ENCODE assay signal across 20 cellular contexts in genomic region chr9:114000671-114001409, GRCh38.
DNase-seq lines count a peak whose midpoint lies in the region; ATAC-seq, FAIRE-seq and TF ChIP-seq lines count a peak whose summit lies in the region.
"Had no signal": no experiment of that assay in that cellular context is flagged by ENCODE, and none has a peak within 500 bp of the region (broad histone marks: within the 10 kb centered on the region; RNA-seq: fewer than 3 reads in every experiment).

No MANE protein-coding gene starts in this region.

- peaks cover 9 to 22% of the 10 kb centered on the region in 2 donors for H3K36me3 ChIP-seq in kidney (ENCODE audit: control insufficient read depth in 1 of 2, insufficient read depth in 2 of 2, low read length in 2 of 2)
- H3K36me3 ChIP-seq in sigmoid colon, result peaks cover 0 to 6% (median 0%) of the 10 kb centered on the region in 4 donors

- no peaks in the 10 kb centered on the region for H3K36me3 Mint-ChIP-seq in activated CD4-positive, alpha-beta memory T cell treated with anti-CD3 and anti-CD28 coated beads, Interleukin-2, amount 10 ng/mL, durations not matched to agents 7 days and 5 days (ENCODE audit: low read depth)
- no peaks in the 10 kb centered on the region for H3K36me3 Mint-ChIP-seq in activated CD4-positive, alpha-beta memory T cell treated with anti-CD3 and anti-CD28 coated beads for 36 hours
- H3K36me3 Mint-ChIP-seq in activated CD8-positive, alpha-beta memory T cell treated with anti-CD3 and anti-CD28 coated beads, Interleukin-2, amount 10 ng/mL, durations not matched to agents 7 days and 5 days, result no peaks in the 10 kb centered on the region
- H3K36me3 Mint-ChIP-seq: CD8-positive, alpha-beta T cell had no signal

- ATAC-seq in activated CD8-positive, alpha-beta memory T cell treated with anti-CD3 and anti-CD28 coated beads, Interleukin-2, amount 10 ng/mL, durations not matched to agents 7 days and 5 days, result no peak
- ATAC-seq in GM18505 (IDR thresholded peaks at IDR 0.05; ENCODE audit: unreplicated experiment), result no peak
- ATAC-seq: CD8-positive, alpha-beta T cell; GM12878 had no signal

- CTCF ChIA-PET in activated CD4-positive, alpha-beta memory T cell treated with anti-CD3 and anti-CD28 coated beads, Interleukin-2, amount 10 ng/mL, durations not matched to agents 7 days and 5 days (lab: Charles Lee), result no interaction called here
- CTCF ChIA-PET in activated CD4-positive, alpha-beta memory T cell treated with anti-CD3 and anti-CD28 coated beads for 36 hours (lab: Charles Lee), result no interaction called here
- CTCF ChIA-PET in activated CD8-positive, alpha-beta memory T cell treated with anti-CD3 and anti-CD28 coated beads, Interleukin-2, amount 10 ng/mL, durations not matched to agents 7 days and 5 days (lab: Charles Lee), result no interaction called here

- no peaks in the 10 kb centered on the region for H3K27me3 Mint-ChIP-seq in activated CD4-positive, alpha-beta memory T cell treated with anti-CD3 and anti-CD28 coated beads, Interleukin-2, amount 10 ng/mL, durations not matched to agents 7 days and 5 days
- no peaks in the 10 kb centered on the region for H3K27me3 Mint-ChIP-seq in activated CD4-positive, alpha-beta memory T cell treated with anti-CD3 and anti-CD28 coated beads for 36 hours
- no peaks in the 10 kb centered on the region for H3K27me3 Mint-ChIP-seq in activated CD8-positive, alpha-beta memory T cell treated with anti-CD3 and anti-CD28 coated beads, Interleukin-2, amount 10 ng/mL, durations not matched to agents 7 days and 5 days

- H3K9me3 ChIP-seq in kidney (ENCODE audit: control insufficient read depth in 1 of 2, low read length in 2 of 2), result no peaks in the 10 kb centered on the region
- H3K9me3 ChIP-seq in sigmoid colon, result no peaks in the 10 kb centered on the region
- H3K9me3 ChIP-seq: SJSA1 had no signal

- H3K4me1 ChIP-seq in kidney (ENCODE audit: control insufficient read depth in 1 of 2, insufficient read depth in 1 of 2, low read depth in 1 of 2, low read length in 2 of 2) (peaks cover 8 to 27% of the 10 kb centered on the region in 2 donors), sigmoid colon (peaks cover 0 to 6% (median 2%) of the 10 kb centered on the region in 4 donors)
- H3K4me1 ChIP-seq: SJSA1 had no signal

- no peak for TF ChIP-seq EP300 in sigmoid colon (IDR thresholded peaks at IDR 0.05)

- in situ Hi-C loops in G401 (cut with HindIII; ENCODE audit: low sequenced_read_pairs), result no loop called here

- no peak for TF ChIP-seq CTCF in kidney (IDR thresholded peaks at IDR 0.05; ENCODE audit: borderline replicate concordance, extremely low read depth, insufficient read depth)
- TF ChIP-seq CTCF in sigmoid colon (IDR thresholded peaks at IDR 0.05), result no peak

- H3K4me3 ChIP-seq in kidney (ENCODE audit: low read length in 2 of 2) (no peak overlapping the region), sigmoid colon (no peak overlapping the region)
- H3K4me3 ChIP-seq: GM12878, hepatocyte, SJSA1 had no signal

- no peak overlapping the region for H3K27ac ChIP-seq in kidney (ENCODE audit: low read depth in 2 of 2, low read length in 2 of 2)
- no peak overlapping the region for H3K27ac ChIP-seq in sigmoid colon
- H3K27ac ChIP-seq: hepatocyte, SJSA1 had no signal

- no peak for FAIRE-seq in kidney (lab: Jason Lieb, UNC)
- FAIRE-seq: GM12878 had no signal

- POLR2A ChIA-PET in activated CD4-positive, alpha-beta memory T cell treated with anti-CD3 and anti-CD28 coated beads, Interleukin-2, amount 10 ng/mL, durations not matched to agents 7 days and 5 days (lab: Charles Lee), result no interaction called here
- POLR2A ChIA-PET in activated CD4-positive, alpha-beta memory T cell treated with anti-CD3 and anti-CD28 coated beads for 36 hours (lab: Charles Lee), result no interaction called here

- no peaks in the 10 kb centered on the region for H3K27me3 ChIP-seq in sigmoid colon
- H3K27me3 ChIP-seq: hepatocyte, SJSA1 had no signal

- H3K27ac Mint-ChIP-seq in activated CD4-positive, alpha-beta memory T cell treated with anti-CD3 and anti-CD28 coated beads, Interleukin-2, amount 10 ng/mL, durations not matched to agents 7 days and 5 days, result no peak overlapping the region
- H3K27ac Mint-ChIP-seq in activated CD4-positive, alpha-beta memory T cell treated with anti-CD3 and anti-CD28 coated beads for 36 hours, result no peak overlapping the region
- no peak overlapping the region for H3K27ac Mint-ChIP-seq in activated CD8-positive, alpha-beta memory T cell treated with anti-CD3 and anti-CD28 coated beads, Interleukin-2, amount 10 ng/mL, durations not matched to agents 7 days and 5 days
- H3K27ac Mint-ChIP-seq: CD8-positive, alpha-beta T cell had no signal

- no peak overlapping the region for H3K4me3 Mint-ChIP-seq in activated CD4-positive, alpha-beta memory T cell treated with anti-CD3 and anti-CD28 coated beads, Interleukin-2, amount 10 ng/mL, durations not matched to agents 7 days and 5 days
- no peak overlapping the region for H3K4me3 Mint-ChIP-seq in activated CD4-positive, alpha-beta memory T cell treated with anti-CD3 and anti-CD28 coated beads for 36 hours
- no peak overlapping the region for H3K4me3 Mint-ChIP-seq in activated CD8-positive, alpha-beta memory T cell treated with anti-CD3 and anti-CD28 coated beads, Interleukin-2, amount 10 ng/mL, durations not matched to agents 7 days and 5 days
- H3K4me3 Mint-ChIP-seq: CD8-positive, alpha-beta T cell had no signal

- H3K9ac ChIP-seq in kidney (ENCODE audit: low read length in 2 of 2), result no peak overlapping the region

- peak; percentile 9 for DNase-seq in activated CD4-positive, alpha-beta memory T cell treated with anti-CD3 and anti-CD28 coated beads, Interleukin-2, amount 10 ng/mL, durations not matched to agents 7 days and 5 days
- no peak for DNase-seq in activated CD4-positive, alpha-beta memory T cell treated with anti-CD3 and anti-CD28 coated beads for 36 hours
- DNase-seq in activated CD8-positive, alpha-beta memory T cell treated with anti-CD3 and anti-CD28 coated beads, Interleukin-2, amount 10 ng/mL, durations not matched to agents 7 days and 5 days, result peak; percentile 26
- DNase-seq in kidney (peak; percentile 42), sigmoid colon (peak; percentile 58), G401 (ENCODE audit: low spot score) (no peak), Kasumi-1 (lab: John Stamatoyannopoulos, UW) (no peak)
- DNase-seq: ACHN; effector CD4-positive, alpha-beta T cell; GOT3; Karpas-422; NCI-H1417; NCI-H446 treated with DMSO at 0.1 percent for 48 hours; OCI-M1; stimulated activated CD4-positive, alpha-beta T cell treated with anti-CD3 and anti-CD28 coated beads, Interleukin-15, amount 100 ng/mL, for 24 hours had no signal

- H3K9me3 Mint-ChIP-seq in activated CD4-positive, alpha-beta memory T cell treated with anti-CD3 and anti-CD28 coated beads, Interleukin-2, amount 10 ng/mL, durations not matched to agents 7 days and 5 days, result no peaks in the 10 kb centered on the region
- no peaks in the 10 kb centered on the region for H3K9me3 Mint-ChIP-seq in activated CD4-positive, alpha-beta memory T cell treated with anti-CD3 and anti-CD28 coated beads for 36 hours
- H3K9me3 Mint-ChIP-seq in activated CD8-positive, alpha-beta memory T cell treated with anti-CD3 and anti-CD28 coated beads, Interleukin-2, amount 10 ng/mL, durations not matched to agents 7 days and 5 days (ENCODE audit: low read depth), result no peaks in the 10 kb centered on the region
- H3K9me3 Mint-ChIP-seq: CD8-positive, alpha-beta T cell had no signal

- intact Hi-C loops in activated CD4-positive, alpha-beta memory T cell treated with anti-CD3 and anti-CD28 coated beads for 36 hours (cut with micrococcal nuclease), result no loop called here
- intact Hi-C loops in kidney (cut with DNase I), result no loop called here
- intact Hi-C loops in sigmoid colon (cut with DNase I), result no loop called here

- H3K4me1 Mint-ChIP-seq in activated CD4-positive, alpha-beta memory T cell treated with anti-CD3 and anti-CD28 coated beads, Interleukin-2, amount 10 ng/mL, durations not matched to agents 7 days and 5 days, result no peaks in the 10 kb centered on the region
- H3K4me1 Mint-ChIP-seq in activated CD4-positive, alpha-beta memory T cell treated with anti-CD3 and anti-CD28 coated beads for 36 hours (ENCODE audit: low read depth), result no peaks in the 10 kb centered on the region
- no peaks in the 10 kb centered on the region for H3K4me1 Mint-ChIP-seq in activated CD8-positive, alpha-beta memory T cell treated with anti-CD3 and anti-CD28 coated beads, Interleukin-2, amount 10 ng/mL, durations not matched to agents 7 days and 5 days

- TF ChIP-seq POLR2A in sigmoid colon (IDR thresholded peaks at IDR 0.05) (no peak), GM18505 (IDR thresholded peaks at IDR 0.05; ENCODE audit: borderline replicate concordance, extremely low read depth, insufficient read depth, insufficient read length) (no peak)

- 87 to 92% methylated on average over 8 of the region's 8 CpGs for WGBS in sigmoid colon, 2 donors

Comparison
In these comparisons a context has a peak if more than half of its experiments do, and no peak if none do; other contexts are left out.
1. DNase-seq: peak in activated CD4-positive, alpha-beta memory T cell treated with anti-CD3 and anti-CD28 coated beads, Interleukin-2, amount 10 ng/mL, durations not matched to agents 7 days and 5 days (single experiment), activated CD8-positive, alpha-beta memory T cell treated with anti-CD3 and anti-CD28 coated beads, Interleukin-2, amount 10 ng/mL, durations not matched to agents 7 days and 5 days (single experiment), kidney (single experiment) and sigmoid colon (single experiment); none in activated CD4-positive, alpha-beta memory T cell treated with anti-CD3 and anti-CD28 coated beads for 36 hours (single experiment), G401 (single experiment) and Kasumi-1 (0 of 2).